In genomic region chr20:49179368-49180277, GRCh38 we compare ENCODE assay signal across 1 cellular context.
A peak's percentile ranks its signal among the peaks of the same experiment; 100 is the strongest.
TF ChIP-seq lines count a peak whose summit lies in the region.

No MANE protein-coding gene starts in this region.

TF ChIP-seq in HepG2, 621 proteins besides CTCF, POLR2A, EP300 and RAD21 (continued from another document and continues in another):
- TF ChIP-seq ZFP37 (CRISPR knock-in tag; IDR thresholded peaks at IDR 0.05; ENCODE audit: borderline replicate concordance) (no peak), THAP11 (CRISPR knock-in tag; IDR thresholded peaks at IDR 0.05) (peak; percentile 67), HOXD1 (CRISPR knock-in tag; IDR thresholded peaks at IDR 0.05) (no peak), SRF (IDR thresholded peaks at IDR 0.05; ENCODE audit: low read depth, low read length) (no peak), ZNF639 (CRISPR knock-in tag; conservative IDR thresholded peaks at IDR 0.05) (no peak), MED1 (CRISPR knock-in tag; IDR thresholded peaks at IDR 0.05) (peak; percentile 67), PCBP2 (optimal IDR thresholded peaks at IDR 0.05; ENCODE audit: low read depth, low read length, poor library complexity, severe bottlenecking) (no peak), RCOR2 (CRISPR knock-in tag; IDR thresholded peaks at IDR 0.05) (no peak), NPAS2 (CRISPR knock-in tag; IDR thresholded peaks at IDR 0.05; ENCODE audit: borderline replicate concordance) (no peak), ELF1 (CRISPR knock-in tag; IDR thresholded peaks at IDR 0.05) (no peak), SAP130 (CRISPR knock-in tag; IDR thresholded peaks at IDR 0.05; ENCODE audit: low read depth) (peak; percentile 91), EZH2 (conservative IDR thresholded peaks at IDR 0.05; ENCODE audit: low read depth, low read length) (no peak), SNRNP70 (IDR thresholded peaks at IDR 0.05; ENCODE audit: low read depth, low read length) (no peak), ZNF567 (CRISPR knock-in tag; IDR thresholded peaks at IDR 0.05; ENCODE audit: borderline replicate concordance) (no peak), ZNF574 (CRISPR knock-in tag; IDR thresholded peaks at IDR 0.05) (no peak), ZNF646 (CRISPR knock-in tag; IDR thresholded peaks at IDR 0.05) (no peak), ZFP90 (CRISPR knock-in tag; IDR thresholded peaks at IDR 0.05; ENCODE audit: borderline replicate concordance) (no peak), ARID3A (IDR thresholded peaks at IDR 0.05; ENCODE audit: low read depth, low read length) (peak; percentile 78), ZNF710 (CRISPR knock-in tag; IDR thresholded peaks at IDR 0.05; ENCODE audit: borderline replicate concordance) (no peak), PTBP1 (IDR thresholded peaks at IDR 0.05; ENCODE audit: low read depth, low read length, poor library complexity, severe bottlenecking) (no peak), MLXIP (CRISPR knock-in tag; IDR thresholded peaks at IDR 0.05; ENCODE audit: borderline replicate concordance) (no peak), HOMEZ (CRISPR knock-in tag; IDR thresholded peaks at IDR 0.05; ENCODE audit: low read depth) (peak; percentile 78), ZSCAN21 (CRISPR knock-in tag; IDR thresholded peaks at IDR 0.05; ENCODE audit: borderline replicate concordance) (no peak; the same call in 1 of the 2 replicates), ZNF260 (CRISPR knock-in tag; IDR thresholded peaks at IDR 0.05; ENCODE audit: borderline replicate concordance, low read depth) (no peak), ZNF441 (CRISPR knock-in tag; IDR thresholded peaks at IDR 0.05; ENCODE audit: borderline replicate concordance) (no peak), SETDB1 (CRISPR knock-in tag; IDR thresholded peaks at IDR 0.05; ENCODE audit: borderline replicate concordance) (no peak), ZNF136 (CRISPR knock-in tag; IDR thresholded peaks at IDR 0.05; ENCODE audit: low read depth) (0 out of 2 replicates have a peak, but pooled peaks have one; percentile 12), PHF5A (CRISPR knock-in tag; IDR thresholded peaks at IDR 0.05; ENCODE audit: low read depth, unreplicated experiment) (no peak), TGIF2 (CRISPR knock-in tag; IDR thresholded peaks at IDR 0.05) (peak; percentile 49; the same call in 1 of the 2 replicates), ZMAT3 (CRISPR knock-in tag; conservative IDR thresholded peaks at IDR 0.05) (no peak), MEF2D (CRISPR knock-in tag; IDR thresholded peaks at IDR 0.05) (peak; percentile 84), REST (IDR thresholded peaks at IDR 0.05; ENCODE audit: borderline replicate concordance in 1 of 2, low read depth in 1 of 2, low read length in 2 of 2) (no peak), HES4 (CRISPR knock-in tag; IDR thresholded peaks at IDR 0.05; ENCODE audit: borderline replicate concordance) (no peak), DPF2 (CRISPR knock-in tag; IDR thresholded peaks at IDR 0.05; ENCODE audit: borderline replicate concordance, low read depth) (peak; percentile 64), TARDBP (CRISPR knock-in tag; IDR thresholded peaks at IDR 0.05) (no peak; the same call in 1 of the 2 replicates), NFE2L1 (CRISPR knock-in tag; IDR thresholded peaks at IDR 0.05; ENCODE audit: borderline replicate concordance) (no peak)
